In the genomic region with DNA sequence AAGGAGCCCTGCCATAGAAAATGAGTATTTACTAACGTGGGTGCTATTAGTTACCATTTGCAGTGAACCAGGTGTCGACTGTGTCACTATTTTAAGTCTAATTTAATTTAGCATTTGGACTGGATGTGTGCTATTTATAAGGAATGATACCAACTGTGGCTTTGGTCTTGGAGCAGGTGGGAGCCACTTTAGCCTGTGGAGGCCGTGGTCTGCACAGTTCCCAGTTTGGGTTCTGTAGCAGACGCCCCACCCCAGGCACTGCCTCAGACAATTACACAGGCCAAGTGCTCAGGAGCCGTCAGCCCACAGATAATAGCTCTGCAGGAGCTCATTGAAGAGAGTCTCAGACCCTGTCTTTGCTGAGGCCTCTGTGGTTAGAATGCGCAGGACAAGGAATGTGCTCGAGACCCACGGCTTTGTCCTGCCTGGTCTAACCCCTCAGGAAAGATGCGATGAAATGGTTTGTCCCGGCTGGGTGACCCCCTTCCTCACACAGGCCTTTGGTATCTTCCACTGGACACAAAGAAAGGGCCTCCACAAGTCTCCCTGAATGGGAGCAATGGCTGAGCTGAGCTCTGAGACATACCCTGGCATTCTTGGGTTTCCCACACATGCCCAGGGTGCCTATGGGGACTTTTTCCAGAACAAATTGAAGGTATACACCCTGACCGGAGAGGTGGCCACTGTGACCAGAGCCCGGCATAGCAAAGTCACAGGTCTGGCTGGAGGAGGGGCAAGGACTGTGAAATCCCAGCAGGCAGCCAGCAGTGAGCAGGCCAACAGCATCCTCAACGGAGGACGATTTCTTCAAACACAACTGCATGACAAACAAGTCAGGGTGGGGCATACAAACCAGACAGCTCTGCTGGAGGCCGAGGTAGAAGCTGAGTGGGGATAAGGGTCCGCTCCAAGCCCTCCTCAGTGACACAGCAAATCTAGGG, we compare ENCODE assay signal across 15 cellular contexts.
DNase-seq lines count a peak whose midpoint lies in the region; ATAC-seq, FAIRE-seq and TF ChIP-seq lines count a peak whose summit lies in the region.
"Had no signal": no experiment of that assay in that cellular context is flagged by ENCODE, and none has a peak within 500 bp of the region (broad histone marks: within the 10 kb centered on the region; RNA-seq: fewer than 3 reads in every experiment).

No MANE protein-coding gene starts in this region.

- peak overlapping the region; percentile 33 to 50 for H3K4me2 ChIP-seq in H1 (ENCODE audit: insufficient read depth in 1 of 2, low read depth in 2 of 2, low read length in 2 of 2)

- H3K4me3 ChIP-seq in H1 (ENCODE audit: extremely low read depth in 1 of 4, insufficient read depth in 2 of 4, low read depth in 3 of 4, low read length in 4 of 4) (peak overlapping the region in 1 of 4 experiments; percentile 37; a peak in 2 of 8 replicates), suprapubic skin (peak overlapping the region; percentile 22)
- H3K4me3 ChIP-seq: coronary artery, spleen, testis had no signal

- peak overlapping the region; percentile 86 for H2BK5ac ChIP-seq in H1 (ENCODE audit: low read depth, low read length)

- H2BK15ac ChIP-seq in H1 (ENCODE audit: low read length) = no peak overlapping the region

- H3K79me2 ChIP-seq in H1 (ENCODE audit: control insufficient read depth in 1 of 2, insufficient read depth in 2 of 2, low read length in 2 of 2) = no peaks in the 10 kb centered on the region

- TF ChIP-seq POLR2A in H1 (IDR thresholded peaks at IDR 0.05; ENCODE audit: control extremely low read depth in 1 of 2, low read depth in 2 of 2, low read length in 2 of 2) = peak; percentile 48 to 64
- TF ChIP-seq POLR2A in suprapubic skin (IDR thresholded peaks at IDR 0.05) = no peak

- DNase-seq in NCI-H748 (lab: John Stamatoyannopoulos, UW; ENCODE audit: unreplicated experiment) = peak; percentile 64
- no peak for DNase-seq in NCI-H748 treated with DMSO at 0.1 percent for 48 hours (lab: John Stamatoyannopoulos, UW)
- peak; percentile 61 to 73 for DNase-seq in H1 (ENCODE audit: low read depth in 1 of 2, low spot score in 2 of 2)
- peak; percentile 49 for DNase-seq in left kidney (ENCODE audit: low read depth, low spot score)
- no peak for DNase-seq in suprapubic skin (ENCODE audit: low spot score in 2 of 2)
- DNase-seq in mucosa of gallbladder (ENCODE audit: low spot score) = no peak
- DNase-seq: activated T-cell treated with anti-CD3 and anti-CD28 coated beads for 4 hours; CD8-positive, alpha-beta T cell; spleen; testis had no signal

- no peaks in the 10 kb centered on the region for H3K23me2 ChIP-seq in H1 (ENCODE audit: low read depth, low read length)

- ATAC-seq in GM19397 (IDR thresholded peaks at IDR 0.05; ENCODE audit: unreplicated experiment) (no peak), GM19351 (IDR thresholded peaks at IDR 0.05; ENCODE audit: unreplicated experiment) (no peak)
- ATAC-seq: CD8-positive, alpha-beta T cell had no signal

- H4K91ac ChIP-seq in H1 (replicated peaks; ENCODE audit: insufficient read length, low read length) = peak overlapping the region; percentile 57

- H3K4ac ChIP-seq in H1 (replicated peaks; ENCODE audit: insufficient read length, low read depth, low read length) = peak overlapping the region; percentile 71

- 0 out of 2 replicates have a peak overlapping the region, but pooled peaks have one; percentile 84 for H2BK20ac ChIP-seq in H1 (ENCODE audit: low read length)

- H3K9ac ChIP-seq in H1 (replicated peaks in 1 of 4; ENCODE audit: extremely low read depth in 1 of 4, low read depth in 3 of 4, low read length in 3 of 4) = peak overlapping the region in 2 of 4 experiments; percentile 22 to 40; a peak in 3 of 7 replicates

- H2AFZ ChIP-seq in H1 (ENCODE audit: low read length) = peak overlapping the region; percentile 72; the same call in 1 of the 2 replicates

- H4K5ac ChIP-seq in H1 (ENCODE audit: insufficient read length, low read depth, low read length) = peak overlapping the region; percentile 79

- H3K79me1 ChIP-seq in H1 (ENCODE audit: low read depth, low read length) = no peaks in the 10 kb centered on the region

- CTCF ChIA-PET in H1 (lab: Charles Lee; ENCODE audit: partially characterized antibody) = interaction anchor here (0.6 to 0.8 kb wide), 3 partner anchors 31 to 160 kb away, joined by 3 to 6 read pairs (median 3); no protein-coding TSS in a partner anchor

- H4K20me1 ChIP-seq in H1 (replicated peaks in 1 of 2; ENCODE audit: control insufficient read depth in 1 of 2, insufficient read depth in 2 of 2, low read length in 2 of 2) = no peaks in the 10 kb centered on the region

- no peak for TF ChIP-seq CTCF in H1 (IDR thresholded peaks at IDR 0.05; ENCODE audit: control extremely low read depth in 1 of 3, insufficient read depth in 1 of 3, low read depth in 1 of 3, low read length in 3 of 3)
- no peak for TF ChIP-seq CTCF in suprapubic skin (IDR thresholded peaks at IDR 0.05)

- TF ChIP-seq EP300 in H1 (IDR thresholded peaks at IDR 0.05; ENCODE audit: borderline replicate concordance in 1 of 2, low read depth in 2 of 2, low read length in 2 of 2) (peak in 1 of 2 experiments; percentile 99; a peak in 2 of 3 replicates), suprapubic skin (IDR thresholded peaks at IDR 0.05) (no peak)

- H4K8ac ChIP-seq in H1 (ENCODE audit: extremely low read depth, insufficient read depth, low read length) = peak overlapping the region; percentile 90

- H3K18ac ChIP-seq in H1 (ENCODE audit: extremely low read depth, low read length) = peak overlapping the region; percentile 75; the same call in 1 of the 2 replicates

- peak overlapping the region; percentile 65 for H2BK120ac ChIP-seq in H1 (replicated peaks; ENCODE audit: low read depth, low read length)

- H3K56ac ChIP-seq in H1 (replicated peaks; ENCODE audit: insufficient read length, low read depth, low read length) = no peak overlapping the region

- no peak overlapping the region for H3K23ac ChIP-seq in H1 (ENCODE audit: insufficient read length)

- POLR2A ChIA-PET in H1 (lab: Charles Lee; ENCODE audit: partially characterized antibody) = interaction anchor here (1.7 to 3.1 kb wide), 2 partner anchors 11 to 18 kb away, joined by 4 to 16 read pairs; no protein-coding TSS in a partner anchor

- peaks cover 6 to 10% (median 9%) of the 10 kb centered on the region in 4 experiments for H3K4me1 ChIP-seq in H1 (replicated peaks in 1 of 4; ENCODE audit: control insufficient read depth in 3 of 4, insufficient read depth in 4 of 4, low read length in 3 of 4)
- H3K4me1 ChIP-seq in suprapubic skin = peaks cover 25% of the 10 kb centered on the region
- H3K4me1 ChIP-seq: spleen, testis had no signal

- H3K27ac ChIP-seq in H1 (ENCODE audit: low read depth, low read length) (peak overlapping the region; percentile 82), suprapubic skin (peak overlapping the region; percentile 83)
- H3K27ac ChIP-seq: coronary artery, neutrophil, spleen, testis had no signal

- H3K27me3 ChIP-seq in H1 (replicated peaks in 1 of 4; ENCODE audit: control insufficient read depth in 3 of 4, extremely low read depth in 1 of 4, insufficient read depth in 3 of 4, low read length in 3 of 4) (no peaks in the 10 kb centered on the region), suprapubic skin (no peaks in the 10 kb centered on the region)
- H3K27me3 ChIP-seq: neutrophil, spleen, testis had no signal

- peak overlapping the region; percentile 86; the same call in 1 of the 2 replicates for H2BK12ac ChIP-seq in H1 (ENCODE audit: low read depth, low read length)

- H3K14ac ChIP-seq in H1 (ENCODE audit: insufficient read length) = no peak overlapping the region

- H3K9me3 ChIP-seq in H1 (ENCODE audit: insufficient read depth in 2 of 2, low read depth in 1 of 2, low read length in 1 of 2) (peaks cover 23 to 31% of the 10 kb centered on the region in 2 experiments; a peak in 3 of 4 replicates), suprapubic skin (peaks cover 14% of the 10 kb centered on the region)
- H3K9me3 ChIP-seq: neutrophil, testis had no signal

- peak overlapping the region; percentile 67; the same call in 1 of the 2 replicates for H2AK5ac ChIP-seq in H1 (ENCODE audit: low read depth, low read length)

- no peak; a peak in 1 of 4 replicates for TF ChIP-seq RAD21 in H1 (IDR thresholded peaks at IDR 0.05 in 1 of 2, conservative IDR thresholded peaks at IDR 0.05 in 1 of 2; ENCODE audit: low read depth in 2 of 2, low read length in 2 of 2)

- H3K36me3 ChIP-seq in H1 (ENCODE audit: control insufficient read depth in 2 of 4, insufficient read depth in 4 of 4, low read length in 3 of 4) = peaks cover 0 to 4% (median 0%) of the 10 kb centered on the region in 4 experiments; a peak in 1 of 8 replicates
- H3K36me3 ChIP-seq in suprapubic skin = no peaks in the 10 kb centered on the region
- H3K36me3 ChIP-seq: neutrophil, spleen had no signal

- WGBS in H1 (ENCODE audit: extremely low coverage in 1 of 2, insufficient coverage in 1 of 2, insufficient read length in 1 of 2, insufficient replicate concordance in 2 of 2, low coverage in 1 of 2, low lambda C conversion rate in 2 of 2, missing lambda C conversion rate in 1 of 2), 2 experiments = 68% methylated on average over 16 of the region's 16 CpGs; no CpG with 5 or more reads in 1 of the 2 experiments
- WGBS in suprapubic skin = 72% methylated on average over 16 of the region's 16 CpGs

- peak; percentile 95 for FAIRE-seq in H1 (lab: Jason Lieb, UNC)
- FAIRE-seq: kidney had no signal

TF ChIP-seq in H1, 55 proteins besides CTCF, POLR2A, EP300 and RAD21 (continues in another document):
- no peak for TF ChIP-seq ASH2L (IDR thresholded peaks at IDR 0.05; ENCODE audit: low read length)
- no peak for TF ChIP-seq ZNF274 (IDR thresholded peaks at IDR 0.05; ENCODE audit: borderline replicate concordance, extremely low read depth, low read length)
- TF ChIP-seq SP4 (IDR thresholded peaks at IDR 0.05; ENCODE audit: low read length) = no peak
- no peak for TF ChIP-seq SRF (IDR thresholded peaks at IDR 0.05; ENCODE audit: low read depth, low read length)
- no peak; the same call in 1 of the 2 replicates for TF ChIP-seq TBP (IDR thresholded peaks at IDR 0.05; ENCODE audit: low read depth, low read length)
- no peak for TF ChIP-seq BACH1 (IDR thresholded peaks at IDR 0.05; ENCODE audit: low read length)
- no peak for TF ChIP-seq RXRA (IDR thresholded peaks at IDR 0.05; ENCODE audit: insufficient read depth, low read depth, low read length)
- TF ChIP-seq KDM4A (IDR thresholded peaks at IDR 0.05; ENCODE audit: low read depth, low read length, severe bottlenecking) = no peak
- peak; percentile 60; the same call in 1 of the 2 replicates for TF ChIP-seq YY1 (IDR thresholded peaks at IDR 0.05; ENCODE audit: low read depth, low read length)
- no peak for TF ChIP-seq BRCA1 (IDR thresholded peaks at IDR 0.05; ENCODE audit: low read depth, low read length)
- no peak for TF ChIP-seq JUN (IDR thresholded peaks at IDR 0.05; ENCODE audit: low read depth, low read length)
- no peak for TF ChIP-seq BCL11A (IDR thresholded peaks at IDR 0.05; ENCODE audit: low read depth in 2 of 2, low read length in 2 of 2)
- 0 out of 2 replicates have a peak, but pooled peaks have one; percentile 16 for TF ChIP-seq CREB1 (IDR thresholded peaks at IDR 0.05)
- no peak for TF ChIP-seq CHD2 (IDR thresholded peaks at IDR 0.05; ENCODE audit: low read length)
- peak; percentile 63; the same call in 1 of the 2 replicates for TF ChIP-seq TEAD4 (IDR thresholded peaks at IDR 0.05; ENCODE audit: low read depth, low read length)

Comparison
In these comparisons a context has a peak if more than half of its experiments do, and no peak if none do; other contexts are left out.
1. DNase-seq: peak in NCI-H748 (single experiment), H1 (2 of 2) and left kidney (single experiment); none in NCI-H748 treated with DMSO at 0.1 percent for 48 hours (single experiment), suprapubic skin (0 of 2) and mucosa of gallbladder (single experiment).
2. POLR2A ChIP-seq: peak in H1 (2 of 2); none in suprapubic skin (0 of 2).